In the genomic region with DNA sequence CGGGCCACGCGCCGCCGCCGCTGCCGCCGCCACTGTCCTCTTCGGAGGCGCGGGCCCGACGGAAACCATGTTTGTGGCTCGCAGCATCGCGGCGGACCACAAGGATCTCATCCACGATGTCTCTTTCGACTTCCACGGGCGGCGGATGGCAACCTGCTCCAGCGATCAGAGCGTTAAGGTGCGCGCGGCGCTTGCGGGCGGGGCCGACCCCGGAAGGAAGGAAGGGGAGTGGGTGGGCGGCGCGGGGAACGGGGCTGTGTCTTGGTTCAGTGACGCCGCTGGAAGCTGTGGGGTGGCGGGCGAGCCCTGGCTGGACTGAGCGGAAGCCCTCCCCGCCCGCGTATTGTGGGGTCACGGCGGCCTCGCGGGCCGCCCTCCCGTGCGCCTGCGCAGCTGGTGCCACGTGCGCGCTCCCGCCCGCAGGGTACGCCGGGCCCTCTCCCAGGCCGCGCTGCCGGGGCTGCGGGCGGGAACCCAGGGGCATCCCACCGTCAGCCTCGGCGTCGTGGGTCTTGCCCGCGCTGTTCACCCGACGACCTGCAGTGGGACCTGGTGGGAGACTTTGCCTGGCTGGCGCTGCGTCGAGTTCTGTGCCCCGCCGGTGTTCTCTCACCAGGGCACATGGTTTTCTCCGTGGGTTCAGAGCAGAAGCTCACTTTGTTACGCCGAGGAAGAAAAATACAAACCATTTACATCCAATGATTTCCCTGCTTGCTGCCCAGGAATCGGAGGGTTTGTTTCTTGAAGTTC, we compare ENCODE assay signal across 1 cellular context.
TF ChIP-seq lines count a peak whose summit lies in the region.

No MANE protein-coding gene starts in this region.

TF ChIP-seq in K562, 482 proteins besides CTCF, POLR2A, EP300 and RAD21 (continued from another document and continues in another):
- TF ChIP-seq, protein P1, sequence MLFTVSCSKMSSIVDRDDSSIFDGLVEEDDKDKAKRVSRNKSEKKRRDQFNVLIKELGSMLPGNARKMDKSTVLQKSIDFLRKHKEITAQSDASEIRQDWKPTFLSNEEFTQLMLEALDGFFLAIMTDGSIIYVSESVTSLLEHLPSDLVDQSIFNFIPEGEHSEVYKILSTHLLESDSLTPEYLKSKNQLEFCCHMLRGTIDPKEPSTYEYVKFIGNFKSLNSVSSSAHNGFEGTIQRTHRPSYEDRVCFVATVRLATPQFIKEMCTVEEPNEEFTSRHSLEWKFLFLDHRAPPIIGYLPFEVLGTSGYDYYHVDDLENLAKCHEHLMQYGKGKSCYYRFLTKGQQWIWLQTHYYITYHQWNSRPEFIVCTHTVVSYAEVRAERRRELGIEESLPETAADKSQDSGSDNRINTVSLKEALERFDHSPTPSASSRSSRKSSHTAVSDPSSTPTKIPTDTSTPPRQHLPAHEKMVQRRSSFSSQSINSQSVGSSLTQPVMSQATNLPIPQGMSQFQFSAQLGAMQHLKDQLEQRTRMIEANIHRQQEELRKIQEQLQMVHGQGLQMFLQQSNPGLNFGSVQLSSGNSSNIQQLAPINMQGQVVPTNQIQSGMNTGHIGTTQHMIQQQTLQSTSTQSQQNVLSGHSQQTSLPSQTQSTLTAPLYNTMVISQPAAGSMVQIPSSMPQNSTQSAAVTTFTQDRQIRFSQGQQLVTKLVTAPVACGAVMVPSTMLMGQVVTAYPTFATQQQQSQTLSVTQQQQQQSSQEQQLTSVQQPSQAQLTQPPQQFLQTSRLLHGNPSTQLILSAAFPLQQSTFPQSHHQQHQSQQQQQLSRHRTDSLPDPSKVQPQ (CRISPR knock-in tag; IDR thresholded peaks at IDR 0.05; ENCODE audit: borderline replicate concordance) = no peak
- TF ChIP-seq SRF (CRISPR knock-in tag; IDR thresholded peaks at IDR 0.05) (no peak), FOSL1 (tag; conservative IDR thresholded peaks at IDR 0.05) (peak; percentile 39; the same call in 1 of the 2 replicates), ZKSCAN1 (IDR thresholded peaks at IDR 0.05; ENCODE audit: low read depth, low read length) (no peak), ZNF76 (CRISPR knock-in tag; IDR thresholded peaks at IDR 0.05; ENCODE audit: borderline replicate concordance) (peak; percentile 76; the same call in 1 of the 2 replicates), ZBTB8A (IDR thresholded peaks at IDR 0.05; ENCODE audit: partially characterized antibody) (no peak), XRCC3 (IDR thresholded peaks at IDR 0.05) (no peak), SNIP1 (IDR thresholded peaks at IDR 0.05; ENCODE audit: low read depth) (no peak), SUPT5H (IDR thresholded peaks at IDR 0.05) (peak; percentile 94), ESRRB (CRISPR knock-in tag; IDR thresholded peaks at IDR 0.05; ENCODE audit: borderline replicate concordance) (no peak), KHSRP (IDR thresholded peaks at IDR 0.05) (no peak), POLR2AphosphoS5 (IDR thresholded peaks at IDR 0.05; ENCODE audit: control insufficient read depth, insufficient read depth, low read depth, low read length) (no peak), EGR1 (conservative IDR thresholded peaks at IDR 0.05) (peak; percentile 94), HNRNPLL (IDR thresholded peaks at IDR 0.05; ENCODE audit: low read depth, low read length, poor library complexity, severe bottlenecking) (peak; percentile 46), ARNT (IDR thresholded peaks at IDR 0.05) (0 out of 4 replicates have a peak, but pooled peaks of 1 of the 2 experiments have one; percentile 17), NBN (IDR thresholded peaks at IDR 0.05; ENCODE audit: low read depth) (peak; percentile 66; the same call in 1 of the 2 replicates), ZNF785 (CRISPR knock-in tag; IDR thresholded peaks at IDR 0.05) (no peak), HDAC8 (tag; IDR thresholded peaks at IDR 0.05) (peak; percentile 92), FIP1L1 (IDR thresholded peaks at IDR 0.05; ENCODE audit: low read depth, low read length, poor library complexity, severe bottlenecking) (peak; percentile 72), MEIS2 (IDR thresholded peaks at IDR 0.05; ENCODE audit: partially characterized antibody) (peak; percentile 75), ZFX (CRISPR knock-in tag; IDR thresholded peaks at IDR 0.05) (peak; percentile 94), POLR3G (IDR thresholded peaks at IDR 0.05; ENCODE audit: extremely low read depth, insufficient read length, insufficient replicate concordance) (no peak), THRAP3 (IDR thresholded peaks at IDR 0.05; ENCODE audit: borderline replicate concordance) (no peak), GTF2E2 (tag; IDR thresholded peaks at IDR 0.05) (no peak; the same call in 1 of the 2 replicates), JUN (IDR thresholded peaks at IDR 0.05; ENCODE audit: borderline replicate concordance, low read depth, low read length) (peak; percentile 25; the same call in 1 of the 2 replicates), JUN (CRISPR knock-in tag; IDR thresholded peaks at IDR 0.05; ENCODE audit: borderline replicate concordance) (peak; percentile 85), OTX1 (CRISPR knock-in tag; IDR thresholded peaks at IDR 0.05) (peak; percentile 16; the same call in 1 of the 2 replicates), MEF2A (IDR thresholded peaks at IDR 0.05; ENCODE audit: control insufficient read depth, low read depth, low read length) (no peak), XRCC4 (IDR thresholded peaks at IDR 0.05; ENCODE audit: extremely low read depth, insufficient read depth, insufficient read length) (no peak), ZNF583 (CRISPR knock-in tag; IDR thresholded peaks at IDR 0.05) (peak; percentile 86), HNRNPL (IDR thresholded peaks at IDR 0.05; ENCODE audit: low read depth, low read length) (peak; percentile 69)
- TF ChIP-seq, protein P2, sequence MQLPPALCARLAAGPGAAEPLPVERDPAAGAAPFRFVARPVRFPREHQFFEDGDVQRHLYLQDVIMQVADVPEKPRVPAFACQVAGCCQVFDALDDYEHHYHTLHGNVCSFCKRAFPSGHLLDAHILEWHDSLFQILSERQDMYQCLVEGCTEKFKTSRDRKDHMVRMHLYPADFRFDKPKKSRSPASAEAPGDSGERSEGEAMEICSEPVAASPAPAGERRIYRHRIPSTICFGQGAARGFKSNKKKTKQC (CRISPR knock-in tag; IDR thresholded peaks at IDR 0.05) = peak; percentile 97
- TF ChIP-seq, protein P3, sequence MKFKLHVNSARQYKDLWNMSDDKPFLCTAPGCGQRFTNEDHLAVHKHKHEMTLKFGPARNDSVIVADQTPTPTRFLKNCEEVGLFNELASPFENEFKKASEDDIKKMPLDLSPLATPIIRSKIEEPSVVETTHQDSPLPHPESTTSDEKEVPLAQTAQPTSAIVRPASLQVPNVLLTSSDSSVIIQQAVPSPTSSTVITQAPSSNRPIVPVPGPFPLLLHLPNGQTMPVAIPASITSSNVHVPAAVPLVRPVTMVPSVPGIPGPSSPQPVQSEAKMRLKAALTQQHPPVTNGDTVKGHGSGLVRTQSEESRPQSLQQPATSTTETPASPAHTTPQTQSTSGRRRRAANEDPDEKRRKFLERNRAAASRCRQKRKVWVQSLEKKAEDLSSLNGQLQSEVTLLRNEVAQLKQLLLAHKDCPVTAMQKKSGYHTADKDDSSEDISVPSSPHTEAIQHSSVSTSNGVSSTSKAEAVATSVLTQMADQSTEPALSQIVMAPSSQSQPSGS (CRISPR knock-in tag; IDR thresholded peaks at IDR 0.05) = peak; percentile 69
- TF ChIP-seq, protein P4, sequence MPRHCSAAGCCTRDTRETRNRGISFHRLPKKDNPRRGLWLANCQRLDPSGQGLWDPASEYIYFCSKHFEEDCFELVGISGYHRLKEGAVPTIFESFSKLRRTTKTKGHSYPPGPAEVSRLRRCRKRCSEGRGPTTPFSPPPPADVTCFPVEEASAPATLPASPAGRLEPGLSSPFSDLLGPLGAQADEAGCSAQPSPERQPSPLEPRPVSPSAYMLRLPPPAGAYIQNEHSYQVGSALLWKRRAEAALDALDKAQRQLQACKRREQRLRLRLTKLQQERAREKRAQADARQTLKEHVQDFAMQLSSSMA (CRISPR knock-in tag; IDR thresholded peaks at IDR 0.05) = no peak
- TF ChIP-seq, protein P5, sequence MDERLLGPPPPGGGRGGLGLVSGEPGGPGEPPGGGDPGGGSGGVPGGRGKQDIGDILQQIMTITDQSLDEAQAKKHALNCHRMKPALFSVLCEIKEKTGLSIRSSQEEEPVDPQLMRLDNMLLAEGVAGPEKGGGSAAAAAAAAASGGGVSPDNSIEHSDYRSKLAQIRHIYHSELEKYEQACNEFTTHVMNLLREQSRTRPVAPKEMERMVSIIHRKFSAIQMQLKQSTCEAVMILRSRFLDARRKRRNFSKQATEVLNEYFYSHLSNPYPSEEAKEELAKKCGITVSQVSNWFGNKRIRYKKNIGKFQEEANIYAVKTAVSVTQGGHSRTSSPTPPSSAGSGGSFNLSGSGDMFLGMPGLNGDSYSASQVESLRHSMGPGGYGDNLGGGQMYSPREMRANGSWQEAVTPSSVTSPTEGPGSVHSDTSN (CRISPR knock-in tag; IDR thresholded peaks at IDR 0.05; ENCODE audit: low read depth) = no peak
- TF ChIP-seq, protein P5 (tag; conservative IDR thresholded peaks at IDR 0.05; ENCODE audit: low read depth) = no peak
- TF ChIP-seq, protein P6, sequence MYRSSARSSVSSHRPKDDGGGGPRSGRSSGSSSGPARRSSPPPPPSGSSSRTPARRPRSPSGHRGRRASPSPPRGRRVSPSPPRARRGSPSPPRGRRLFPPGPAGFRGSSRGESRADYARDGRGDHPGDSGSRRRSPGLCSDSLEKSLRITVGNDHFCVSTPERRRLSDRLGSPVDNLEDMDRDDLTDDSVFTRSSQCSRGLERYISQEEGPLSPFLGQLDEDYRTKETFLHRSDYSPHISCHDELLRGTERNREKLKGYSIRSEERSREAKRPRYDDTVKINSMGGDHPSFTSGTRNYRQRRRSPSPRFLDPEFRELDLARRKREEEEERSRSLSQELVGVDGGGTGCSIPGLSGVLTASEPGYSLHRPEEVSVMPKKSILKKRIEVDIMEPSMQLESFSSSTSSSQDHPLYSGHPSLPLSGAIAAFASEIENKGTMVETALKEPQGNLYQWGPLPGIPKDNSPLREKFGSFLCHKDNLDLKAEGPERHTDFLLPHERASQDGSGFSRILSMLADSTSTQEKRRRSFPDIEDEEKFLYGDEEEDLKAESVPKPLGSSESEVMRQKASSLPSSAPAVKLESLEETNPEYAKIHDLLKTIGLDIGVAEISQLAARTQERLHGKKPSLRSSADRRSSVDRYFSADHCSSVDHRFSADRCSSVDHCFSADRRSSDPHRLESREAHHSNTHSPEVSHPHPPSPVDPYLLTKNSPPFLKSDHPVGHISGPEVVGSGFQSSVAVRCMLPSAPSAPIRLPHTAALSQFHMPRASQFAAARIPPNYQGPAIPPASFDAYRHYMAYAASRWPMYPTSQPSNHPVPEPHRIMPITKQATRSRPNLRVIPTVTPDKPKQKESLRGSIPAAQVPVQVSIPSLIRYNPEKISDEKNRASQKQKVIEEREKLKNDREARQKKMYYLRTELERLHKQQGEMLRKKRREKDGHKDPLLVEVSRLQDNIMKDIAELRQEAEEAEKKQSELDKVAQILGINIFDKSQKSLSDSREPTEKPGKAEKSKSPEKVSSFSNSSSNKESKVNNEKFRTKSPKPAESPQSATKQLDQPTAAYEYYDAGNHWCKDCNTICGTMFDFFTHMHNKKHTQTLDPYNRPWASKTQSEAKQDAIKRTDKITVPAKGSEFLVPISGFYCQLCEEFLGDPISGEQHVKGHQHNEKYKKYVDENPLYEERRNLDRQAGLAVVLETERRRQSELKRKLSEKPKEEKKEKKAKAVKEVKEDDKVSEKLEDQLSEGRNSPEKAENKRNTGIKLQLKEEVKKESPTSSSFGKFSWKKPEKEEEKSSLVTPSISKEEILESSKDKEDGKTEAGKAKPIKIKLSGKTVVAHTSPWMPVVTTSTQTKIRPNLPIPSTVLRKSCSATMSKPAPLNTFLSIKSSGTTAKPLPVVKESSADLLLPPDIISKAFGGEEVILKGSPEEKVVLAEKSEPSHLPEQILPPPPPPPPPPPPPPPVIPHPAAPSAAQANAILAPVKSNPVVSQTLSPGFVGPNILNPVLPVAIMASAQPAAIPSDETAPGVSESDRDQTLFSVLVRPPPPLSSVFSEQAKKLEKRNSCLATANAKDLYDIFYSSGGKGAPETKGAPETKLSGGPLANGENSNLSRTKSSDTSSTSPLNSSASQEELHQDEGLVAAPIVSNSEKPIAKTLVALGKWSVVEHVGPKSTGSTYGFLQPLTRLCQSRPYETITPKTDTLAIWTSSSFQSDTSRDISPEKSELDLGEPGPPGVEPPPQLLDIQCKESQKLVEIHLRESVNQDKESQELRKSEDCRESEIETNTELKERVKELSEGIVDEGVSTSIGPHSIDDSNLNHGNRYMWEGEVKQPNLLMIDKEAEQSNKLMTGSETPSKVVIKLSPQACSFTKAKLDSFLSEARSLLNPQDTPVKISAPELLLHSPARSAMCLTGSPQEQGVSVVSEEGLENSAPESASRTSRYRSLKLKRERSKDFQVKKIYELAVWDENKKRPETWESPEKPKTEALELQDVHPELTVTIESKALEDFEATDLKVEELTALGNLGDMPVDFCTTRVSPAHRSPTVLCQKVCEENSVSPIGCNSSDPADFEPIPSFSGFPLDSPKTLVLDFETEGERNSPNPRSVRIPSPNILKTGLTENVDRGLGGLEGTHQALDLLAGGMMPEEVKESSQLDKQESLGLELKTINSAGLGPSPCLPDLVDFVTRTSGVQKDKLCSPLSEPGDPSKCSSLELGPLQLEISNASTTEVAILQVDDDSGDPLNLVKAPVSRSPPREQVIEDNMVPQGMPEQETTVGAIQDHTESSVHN (IDR thresholded peaks at IDR 0.05; ENCODE audit: borderline replicate concordance in 1 of 2, low read depth in 1 of 2) = no peak
- TF ChIP-seq, protein P7, sequence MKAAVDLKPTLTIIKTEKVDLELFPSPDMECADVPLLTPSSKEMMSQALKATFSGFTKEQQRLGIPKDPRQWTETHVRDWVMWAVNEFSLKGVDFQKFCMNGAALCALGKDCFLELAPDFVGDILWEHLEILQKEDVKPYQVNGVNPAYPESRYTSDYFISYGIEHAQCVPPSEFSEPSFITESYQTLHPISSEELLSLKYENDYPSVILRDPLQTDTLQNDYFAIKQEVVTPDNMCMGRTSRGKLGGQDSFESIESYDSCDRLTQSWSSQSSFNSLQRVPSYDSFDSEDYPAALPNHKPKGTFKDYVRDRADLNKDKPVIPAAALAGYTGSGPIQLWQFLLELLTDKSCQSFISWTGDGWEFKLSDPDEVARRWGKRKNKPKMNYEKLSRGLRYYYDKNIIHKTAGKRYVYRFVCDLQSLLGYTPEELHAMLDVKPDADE (conservative IDR thresholded peaks at IDR 0.05; ENCODE audit: control insufficient read depth, low read depth, low read length) = peak; percentile 59; the same call in 1 of the 2 replicates
- TF ChIP-seq, protein P8, sequence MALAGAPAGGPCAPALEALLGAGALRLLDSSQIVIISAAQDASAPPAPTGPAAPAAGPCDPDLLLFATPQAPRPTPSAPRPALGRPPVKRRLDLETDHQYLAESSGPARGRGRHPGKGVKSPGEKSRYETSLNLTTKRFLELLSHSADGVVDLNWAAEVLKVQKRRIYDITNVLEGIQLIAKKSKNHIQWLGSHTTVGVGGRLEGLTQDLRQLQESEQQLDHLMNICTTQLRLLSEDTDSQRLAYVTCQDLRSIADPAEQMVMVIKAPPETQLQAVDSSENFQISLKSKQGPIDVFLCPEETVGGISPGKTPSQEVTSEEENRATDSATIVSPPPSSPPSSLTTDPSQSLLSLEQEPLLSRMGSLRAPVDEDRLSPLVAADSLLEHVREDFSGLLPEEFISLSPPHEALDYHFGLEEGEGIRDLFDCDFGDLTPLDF (CRISPR knock-in tag; IDR thresholded peaks at IDR 0.05) = peak; percentile 89; the same call in 1 of the 2 replicates
